8 cellular contexts compared by ENCODE assay signal in genomic region chr1:30718636-30719405, GRCh38. TPM values are rescaled to one million over a fixed set of nuclear protein-coding genes. Genes with fewer than 3 reads are reported as not detected.
DNase-seq lines count a peak whose midpoint lies in the region; TF ChIP-seq lines count a peak whose summit lies in the region.

No MANE protein-coding gene starts in this region.

- H3K4me3 Mint-ChIP-seq in H9 = peak overlapping the region; percentile 67 to 82

- no peak overlapping the region for H2BK120ac ChIP-seq in H9 (ENCODE audit: low read depth, low read length, poor library complexity, severe bottlenecking)

- H2BK5ac ChIP-seq in H9 (ENCODE audit: insufficient read length, low read length) = no peak overlapping the region

- H3K36me3 ChIP-seq in GM06990 (ENCODE audit: control insufficient read depth, insufficient read depth, low read length) = peaks cover 3% of the 10 kb centered on the region; the same call in 1 of the 2 replicates
- H3K36me3 ChIP-seq in adrenal gland (replicated peaks in 1 of 2) = no peaks in the 10 kb centered on the region
- H3K36me3 ChIP-seq in left ventricle myocardium inferior = no peaks in the 10 kb centered on the region
- H3K36me3 ChIP-seq in uterus = no peaks in the 10 kb centered on the region

- H3K79me2 ChIP-seq in H9 (ENCODE audit: insufficient read depth, low read length) = no peaks in the 10 kb centered on the region

- no peak overlapping the region for H2BK15ac ChIP-seq in H9 (ENCODE audit: low read depth, low read length)

- H3K4me3 ChIP-seq in GM06990 (replicated peaks; ENCODE audit: low read depth, low read length) (peak overlapping the region; percentile 82), adrenal gland (peak overlapping the region in 2 of 4 donors; percentile 7 to 49), left ventricle myocardium inferior (peak overlapping the region; percentile 78), uterus (peak overlapping the region; percentile 53 to 80)

- DNase-seq in GM06990 (ENCODE audit: extremely low read depth, insufficient read length) (peak; percentile 96), H9 (peak; percentile 88), M059J (ENCODE audit: low read depth) (peak; percentile 96), T follicular helper cell (ENCODE audit: low read depth) (peak; percentile 77), adrenal gland (peak; percentile 79 to 99 (median 99)), left ventricle myocardium inferior (peak; percentile 79), pulmonary artery endothelial cell (ENCODE audit: low read depth, low spot score) (peak; percentile 89), uterus (peak; percentile 84 to 86)

- H3K4ac ChIP-seq in H9 (ENCODE audit: low read depth, low read length) = no peak overlapping the region

- no peak overlapping the region for H2AK5ac ChIP-seq in H9 (ENCODE audit: insufficient read length, low read length)

- peaks cover 4 to 14% (median 9%) of the 10 kb centered on the region in 3 experiments; a peak in 5 of 7 replicates for H3K36me3 Mint-ChIP-seq in H9 (ENCODE audit: insufficient read depth in 1 of 3, low read depth in 3 of 3)

- no peak overlapping the region for H3T11ph ChIP-seq in H9 (ENCODE audit: low read length)

- intact Hi-C loops in adrenal gland (cut with DNase I) = no loop called here
- intact Hi-C loops in left ventricle myocardium inferior (cut with micrococcal nuclease) = no loop called here
- intact Hi-C loops in uterus (cut with DNase I; ENCODE audit: low total_unique reads) = loop anchor here (10.0 kb wide), 1 partner anchor 1484 kb away; the partner anchor contains the start of genes MECR and PTPRU

- peak overlapping the region; percentile 73 for H3K4me2 ChIP-seq in H9 (ENCODE audit: insufficient read depth, insufficient read length, low read length)

- no peak overlapping the region for H4K5ac ChIP-seq in H9 (ENCODE audit: insufficient read length, low read depth, low read length)

- H3K23me2 ChIP-seq in H9 (ENCODE audit: insufficient read length, low read depth, low read length, poor library complexity, severe bottlenecking) = peaks cover 9% of the 10 kb centered on the region

- H3K4me1 ChIP-seq in H9 (ENCODE audit: insufficient read depth, low read length) (no peaks in the 10 kb centered on the region), adrenal gland (replicated peaks in 1 of 2) (peaks cover 7 to 10% of the 10 kb centered on the region in 2 donors), left ventricle myocardium inferior (peaks cover 10% of the 10 kb centered on the region), uterus (no peaks in the 10 kb centered on the region)

- H2BK12ac ChIP-seq in H9 (ENCODE audit: insufficient read length, low read depth, low read length) = no peak overlapping the region

- H3K27ac Mint-ChIP-seq in H9 = no peak overlapping the region

- no peaks in the 10 kb centered on the region for H4K20me1 ChIP-seq in H9 (ENCODE audit: control insufficient read depth, insufficient read depth, insufficient read length)

- peaks cover 11% of the 10 kb centered on the region for H3K27me3 Mint-ChIP-seq in H9 (ENCODE audit: low read depth)

- no peak overlapping the region for H4K8ac ChIP-seq in H9 (replicated peaks; ENCODE audit: insufficient read length, low read depth, low read length)

- H3K79me1 ChIP-seq in H9 (ENCODE audit: insufficient read depth, low read depth, low read length, poor library complexity, severe bottlenecking) = no peaks in the 10 kb centered on the region

- no peak overlapping the region for H4K91ac ChIP-seq in H9 (ENCODE audit: insufficient read length, low read depth, low read length)

- TF ChIP-seq CTCF in GM06990 (IDR thresholded peaks at IDR 0.05; ENCODE audit: insufficient read depth, low read length, poor library complexity, severe bottlenecking) (peak; percentile 88), H9 (conservative IDR thresholded peaks at IDR 0.05) (peak; percentile 99), adrenal gland (IDR thresholded peaks at IDR 0.05) (peak; percentile 98 to 100 (median 99)), left ventricle myocardium inferior (IDR thresholded peaks at IDR 0.05; ENCODE audit: borderline replicate concordance) (peak; percentile 99), uterus (IDR thresholded peaks at IDR 0.05) (peak; percentile 98 to 99 (median 98))

- WGBS in H9 (ENCODE audit: extremely low coverage, insufficient read length, low lambda C conversion rate) = no CpG with 5 or more reads among the region's 66 CpGs
- WGBS in adrenal gland, 4 donors = 0 to 1% (median 0%) methylated on average over 6 to 66 of the region's 66 CpGs

- peaks cover 23 to 25% of the 10 kb centered on the region in 2 experiments for H3K9me3 Mint-ChIP-seq in H9

- H2BK20ac ChIP-seq in H9 (ENCODE audit: low read depth, low read length, poor library complexity, severe bottlenecking) = no peak overlapping the region

- H2AFZ ChIP-seq in H9 (ENCODE audit: low read length) = no peak overlapping the region

- H3K27ac ChIP-seq in H9 (ENCODE audit: insufficient read length, low read depth, low read length) = no peak overlapping the region
- H3K27ac ChIP-seq in adrenal gland = peak overlapping the region; percentile 90 to 99 (median 99)
- H3K27ac ChIP-seq in left ventricle myocardium inferior (replicated peaks) = peak overlapping the region; percentile 98
- H3K27ac ChIP-seq in uterus = peak overlapping the region; percentile 99 to 100

- H3K4me1 Mint-ChIP-seq in H9 = peaks cover 2 to 4% of the 10 kb centered on the region in 2 experiments; a peak in 3 of 4 replicates

- H3K27me3 ChIP-seq in GM06990 (replicated peaks; ENCODE audit: control insufficient read depth, insufficient read depth, low read length) (no peaks in the 10 kb centered on the region), H9 (ENCODE audit: insufficient read depth, low read length) (no peaks in the 10 kb centered on the region), adrenal gland (no peaks in the 10 kb centered on the region), left ventricle myocardium inferior (ENCODE audit: low read depth) (no peaks in the 10 kb centered on the region), uterus (no peaks in the 10 kb centered on the region)

- no peak overlapping the region for H3K18ac ChIP-seq in H9 (ENCODE audit: insufficient read length, low read depth, low read length)

- no peak overlapping the region for H3K23ac ChIP-seq in H9 (ENCODE audit: insufficient read length, low read depth, low read length)

- TF ChIP-seq POLR2A in adrenal gland (IDR thresholded peaks at IDR 0.05) = peak; percentile 77 to 79
- TF ChIP-seq POLR2A in uterus (IDR thresholded peaks at IDR 0.05) = peak; percentile 96 to 98

- no peak overlapping the region for H3K14ac ChIP-seq in H9 (ENCODE audit: insufficient read depth, low read length)

- no peaks in the 10 kb centered on the region for H3K9me3 ChIP-seq in H9 (ENCODE audit: control insufficient read depth, low read depth, low read length)
- H3K9me3 ChIP-seq in adrenal gland (replicated peaks in 1 of 3) = peaks cover 0 to 4% (median 0%) of the 10 kb centered on the region in 3 donors
- peaks cover 13% of the 10 kb centered on the region for H3K9me3 ChIP-seq in left ventricle myocardium inferior (replicated peaks)
- H3K9me3 ChIP-seq in uterus = peaks cover 0 to 5% of the 10 kb centered on the region in 2 donors

- H3K56ac ChIP-seq in H9 (ENCODE audit: insufficient read length, low read depth, low read length) = no peak overlapping the region

- H3K9ac ChIP-seq in H9 (ENCODE audit: extremely low read depth, insufficient read length, low read length) = no peak overlapping the region

RNA-seq across cellular contexts. Expression of gene MATN1, which starts 4.6 kb away (rescaled TPM):
- total RNA-seq in H9 (2021) = not detected in 2 replicates
- 0.10 TPM in 1 of 2 replicates, not detected in the other for total RNA-seq in M059J (2014; rRNA removed; shearing (Covaris generic))
- total RNA-seq in adrenal gland = under 1 TPM in 2 of 8 donors, not detected in 6; 0.27 to 0.55 TPM
- polyA plus RNA-seq in adrenal gland = under 1 TPM; 0.05 to 0.10 (median 0.08) TPM
- total RNA-seq in left ventricle myocardium inferior = not detected
- not detected in 2 replicates for total RNA-seq in pulmonary artery endothelial cell
- total RNA-seq in uterus = 1 to 10 TPM in 1 of 4 donors, under 1 TPM in 1, not detected in 2; 0.46 to 1.7 TPM

RNA-seq across cellular contexts. Expression of gene LAPTM5, which starts 38.8 kb away (rescaled TPM):
- total RNA-seq in H9 (2021) = 0.15 and 0.20 TPM in 2 replicates
- total RNA-seq in M059J (2014; rRNA removed; shearing (Covaris generic)) = 3.4 and 4.1 TPM in 2 replicates
- 100 to 1,000 TPM in 5 of 8 donors, 10 to 100 TPM in 3; 24.0 to 176 (median 130) TPM for total RNA-seq in adrenal gland
- 100 to 1,000 TPM in 1 of 3 donors, 10 to 100 TPM in 2; 85.9 to 177 (median 97.1) TPM for polyA plus RNA-seq in adrenal gland
- 18.8 TPM for total RNA-seq in left ventricle myocardium inferior
- total RNA-seq in pulmonary artery endothelial cell = 4.0 and 12.0 TPM in 2 replicates
- total RNA-seq in uterus = 10 to 100 TPM in 3 of 4 donors, 1 to 10 TPM in 1; 6.1 to 76.8 (median 15.8) TPM
